1 cellular context compared by ENCODE assay signal in the genomic region with DNA sequence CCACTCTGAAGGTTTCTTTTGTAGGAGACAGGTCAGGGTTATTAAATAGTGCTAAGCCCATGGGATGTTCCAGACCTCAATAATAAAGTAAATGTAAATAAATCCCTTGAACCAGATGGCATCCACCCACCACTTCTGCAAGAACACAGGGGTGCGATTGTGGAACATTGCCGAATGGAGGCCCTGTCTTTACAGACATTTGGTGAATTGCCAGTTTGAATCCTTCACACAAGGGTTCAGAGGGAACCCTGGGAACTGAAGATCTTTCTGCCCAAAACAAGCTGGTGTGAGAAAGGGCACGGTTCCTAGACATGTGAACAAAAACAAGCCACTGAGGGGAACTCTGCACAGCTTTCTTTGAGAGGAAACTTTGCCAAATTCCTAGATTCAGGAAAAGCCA.
TF ChIP-seq lines count a peak whose summit lies in the region.

No MANE protein-coding gene starts in this region.

TF ChIP-seq in GM23338, 12 proteins besides CTCF, POLR2A, EP300 and RAD21 (continued from another document):
- TF ChIP-seq, protein P1, sequence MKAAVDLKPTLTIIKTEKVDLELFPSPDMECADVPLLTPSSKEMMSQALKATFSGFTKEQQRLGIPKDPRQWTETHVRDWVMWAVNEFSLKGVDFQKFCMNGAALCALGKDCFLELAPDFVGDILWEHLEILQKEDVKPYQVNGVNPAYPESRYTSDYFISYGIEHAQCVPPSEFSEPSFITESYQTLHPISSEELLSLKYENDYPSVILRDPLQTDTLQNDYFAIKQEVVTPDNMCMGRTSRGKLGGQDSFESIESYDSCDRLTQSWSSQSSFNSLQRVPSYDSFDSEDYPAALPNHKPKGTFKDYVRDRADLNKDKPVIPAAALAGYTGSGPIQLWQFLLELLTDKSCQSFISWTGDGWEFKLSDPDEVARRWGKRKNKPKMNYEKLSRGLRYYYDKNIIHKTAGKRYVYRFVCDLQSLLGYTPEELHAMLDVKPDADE (IDR thresholded peaks at IDR 0.05): no peak
